In the genomic region with DNA sequence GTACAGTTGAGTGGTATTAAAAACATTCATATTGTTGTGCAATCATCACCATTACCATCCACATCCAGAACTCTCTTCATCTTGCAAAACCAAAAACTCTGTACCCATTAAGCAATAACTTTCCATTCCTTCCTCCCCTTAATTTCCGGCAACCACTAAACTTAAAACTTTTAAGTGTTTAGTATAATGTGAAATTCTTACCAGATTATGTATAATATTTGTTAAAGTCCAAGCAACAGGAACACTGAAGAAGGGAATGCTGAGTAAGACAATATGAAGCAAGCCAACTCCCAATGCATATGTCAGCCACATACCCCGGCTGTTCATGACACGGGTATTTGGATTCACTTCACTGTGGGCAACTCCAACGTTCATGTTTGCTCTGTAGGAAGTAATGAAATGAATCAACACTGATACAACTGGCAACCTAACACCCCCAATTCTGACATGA, we compare ENCODE assay signal across 3 cellular contexts.
TF ChIP-seq lines count a peak whose summit lies in the region.

No MANE protein-coding gene starts in this region.

TF ChIP-seq in SK-N-SH, 30 proteins besides CTCF, POLR2A, EP300 and RAD21:
- TF ChIP-seq TCF12 (IDR thresholded peaks at IDR 0.05) (no peak), MEF2A (IDR thresholded peaks at IDR 0.05; ENCODE audit: borderline replicate concordance, low read depth) (no peak), EZH2phosphoT487 (IDR thresholded peaks at IDR 0.05; ENCODE audit: borderline replicate concordance, low read depth) (no peak), FOSL2 (IDR thresholded peaks at IDR 0.05; ENCODE audit: borderline replicate concordance, low read depth) (no peak), FOXM1 (IDR thresholded peaks at IDR 0.05; ENCODE audit: low read depth) (no peak), FOXJ3 (CRISPR knock-in tag; IDR thresholded peaks at IDR 0.05) (no peak), POLR2AphosphoS5 (IDR thresholded peaks at IDR 0.05; ENCODE audit: low read depth, low read length) (no peak), SMC3 (IDR thresholded peaks at IDR 0.05; ENCODE audit: low read depth, low read length) (no peak), TEAD4 (IDR thresholded peaks at IDR 0.05; ENCODE audit: borderline replicate concordance, insufficient read depth) (no peak)
- TF ChIP-seq, protein P1, sequence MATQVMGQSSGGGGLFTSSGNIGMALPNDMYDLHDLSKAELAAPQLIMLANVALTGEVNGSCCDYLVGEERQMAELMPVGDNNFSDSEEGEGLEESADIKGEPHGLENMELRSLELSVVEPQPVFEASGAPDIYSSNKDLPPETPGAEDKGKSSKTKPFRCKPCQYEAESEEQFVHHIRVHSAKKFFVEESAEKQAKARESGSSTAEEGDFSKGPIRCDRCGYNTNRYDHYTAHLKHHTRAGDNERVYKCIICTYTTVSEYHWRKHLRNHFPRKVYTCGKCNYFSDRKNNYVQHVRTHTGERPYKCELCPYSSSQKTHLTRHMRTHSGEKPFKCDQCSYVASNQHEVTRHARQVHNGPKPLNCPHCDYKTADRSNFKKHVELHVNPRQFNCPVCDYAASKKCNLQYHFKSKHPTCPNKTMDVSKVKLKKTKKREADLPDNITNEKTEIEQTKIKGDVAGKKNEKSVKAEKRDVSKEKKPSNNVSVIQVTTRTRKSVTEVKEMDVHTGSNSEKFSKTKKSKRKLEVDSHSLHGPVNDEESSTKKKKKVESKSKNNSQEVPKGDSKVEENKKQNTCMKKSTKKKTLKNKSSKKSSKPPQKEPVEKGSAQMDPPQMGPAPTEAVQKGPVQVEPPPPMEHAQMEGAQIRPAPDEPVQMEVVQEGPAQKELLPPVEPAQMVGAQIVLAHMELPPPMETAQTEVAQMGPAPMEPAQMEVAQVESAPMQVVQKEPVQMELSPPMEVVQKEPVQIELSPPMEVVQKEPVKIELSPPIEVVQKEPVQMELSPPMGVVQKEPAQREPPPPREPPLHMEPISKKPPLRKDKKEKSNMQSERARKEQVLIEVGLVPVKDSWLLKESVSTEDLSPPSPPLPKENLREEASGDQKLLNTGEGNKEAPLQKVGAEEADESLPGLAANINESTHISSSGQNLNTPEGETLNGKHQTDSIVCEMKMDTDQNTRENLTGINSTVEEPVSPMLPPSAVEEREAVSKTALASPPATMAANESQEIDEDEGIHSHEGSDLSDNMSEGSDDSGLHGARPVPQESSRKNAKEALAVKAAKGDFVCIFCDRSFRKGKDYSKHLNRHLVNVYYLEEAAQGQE (IDR thresholded peaks at IDR 0.05; ENCODE audit: low read depth, low read length), result no peak
- TF ChIP-seq, protein P2, sequence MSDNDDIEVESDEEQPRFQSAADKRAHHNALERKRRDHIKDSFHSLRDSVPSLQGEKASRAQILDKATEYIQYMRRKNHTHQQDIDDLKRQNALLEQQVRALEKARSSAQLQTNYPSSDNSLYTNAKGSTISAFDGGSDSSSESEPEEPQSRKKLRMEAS (IDR thresholded peaks at IDR 0.05; ENCODE audit: low read depth), result no peak
- TF ChIP-seq, protein P3, sequence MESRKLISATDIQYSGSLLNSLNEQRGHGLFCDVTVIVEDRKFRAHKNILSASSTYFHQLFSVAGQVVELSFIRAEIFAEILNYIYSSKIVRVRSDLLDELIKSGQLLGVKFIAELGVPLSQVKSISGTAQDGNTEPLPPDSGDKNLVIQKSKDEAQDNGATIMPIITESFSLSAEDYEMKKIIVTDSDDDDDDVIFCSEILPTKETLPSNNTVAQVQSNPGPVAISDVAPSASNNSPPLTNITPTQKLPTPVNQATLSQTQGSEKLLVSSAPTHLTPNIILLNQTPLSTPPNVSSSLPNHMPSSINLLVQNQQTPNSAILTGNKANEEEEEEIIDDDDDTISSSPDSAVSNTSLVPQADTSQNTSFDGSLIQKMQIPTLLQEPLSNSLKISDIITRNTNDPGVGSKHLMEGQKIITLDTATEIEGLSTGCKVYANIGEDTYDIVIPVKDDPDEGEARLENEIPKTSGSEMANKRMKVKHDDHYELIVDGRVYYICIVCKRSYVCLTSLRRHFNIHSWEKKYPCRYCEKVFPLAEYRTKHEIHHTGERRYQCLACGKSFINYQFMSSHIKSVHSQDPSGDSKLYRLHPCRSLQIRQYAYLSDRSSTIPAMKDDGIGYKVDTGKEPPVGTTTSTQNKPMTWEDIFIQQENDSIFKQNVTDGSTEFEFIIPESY (IDR thresholded peaks at IDR 0.05; ENCODE audit: borderline replicate concordance, low read depth), result no peak
TF ChIP-seq in SK-N-SH: peak in this region for 0.

TF ChIP-seq in SK-N-SH treated with all-trans-retinoic acid at 6 μM for 48 hours, 23 proteins besides CTCF, POLR2A, EP300 and RAD21:
- TF ChIP-seq ZFP30 (CRISPR knock-in tag; IDR thresholded peaks at IDR 0.05) (no peak), TCF4 (CRISPR knock-in tag; IDR thresholded peaks at IDR 0.05; ENCODE audit: borderline replicate concordance) (no peak), SNAI2 (CRISPR knock-in tag; IDR thresholded peaks at IDR 0.05) (no peak), GLIS3 (CRISPR knock-in tag; IDR thresholded peaks at IDR 0.05) (no peak), ZNF70 (CRISPR knock-in tag; IDR thresholded peaks at IDR 0.05) (no peak), RARB (CRISPR knock-in tag; IDR thresholded peaks at IDR 0.05) (no peak), TOX (CRISPR knock-in tag; IDR thresholded peaks at IDR 0.05; ENCODE audit: borderline replicate concordance) (no peak), ISL1 (CRISPR knock-in tag; IDR thresholded peaks at IDR 0.05) (no peak), PPARA (CRISPR knock-in tag; IDR thresholded peaks at IDR 0.05; ENCODE audit: borderline replicate concordance) (no peak), ZC3H10 (CRISPR knock-in tag; IDR thresholded peaks at IDR 0.05) (no peak), ESRRG (CRISPR knock-in tag; IDR thresholded peaks at IDR 0.05) (no peak)
- TF ChIP-seq, protein P4, sequence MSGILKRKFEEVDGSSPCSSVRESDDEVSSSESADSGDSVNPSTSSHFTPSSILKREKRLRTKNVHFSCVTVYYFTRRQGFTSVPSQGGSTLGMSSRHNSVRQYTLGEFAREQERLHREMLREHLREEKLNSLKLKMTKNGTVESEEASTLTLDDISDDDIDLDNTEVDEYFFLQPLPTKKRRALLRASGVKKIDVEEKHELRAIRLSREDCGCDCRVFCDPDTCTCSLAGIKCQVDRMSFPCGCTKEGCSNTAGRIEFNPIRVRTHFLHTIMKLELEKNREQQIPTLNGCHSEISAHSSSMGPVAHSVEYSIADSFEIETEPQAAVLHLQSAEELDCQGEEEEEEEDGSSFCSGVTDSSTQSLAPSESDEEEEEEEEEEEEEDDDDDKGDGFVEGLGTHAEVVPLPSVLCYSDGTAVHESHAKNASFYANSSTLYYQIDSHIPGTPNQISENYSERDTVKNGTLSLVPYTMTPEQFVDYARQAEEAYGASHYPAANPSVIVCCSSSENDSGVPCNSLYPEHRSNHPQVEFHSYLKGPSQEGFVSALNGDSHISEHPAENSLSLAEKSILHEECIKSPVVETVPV (CRISPR knock-in tag; IDR thresholded peaks at IDR 0.05), result no peak

TF ChIP-seq in endothelial cell of umbilical vein, 7 proteins besides CTCF, POLR2A, EP300 and RAD21:
- no peak for TF ChIP-seq GATA2 (IDR thresholded peaks at IDR 0.05; ENCODE audit: insufficient read depth, insufficient read length, low read depth, low read length)
- no peak for TF ChIP-seq EZH2 (IDR thresholded peaks at IDR 0.05; ENCODE audit: borderline replicate concordance, low read depth, low read length, severe bottlenecking)
- no peak for TF ChIP-seq MYC (IDR thresholded peaks at IDR 0.05; ENCODE audit: low read depth, low read length)
- no peak for TF ChIP-seq POLR2AphosphoS5 (IDR thresholded peaks at IDR 0.05; ENCODE audit: insufficient read depth, low read depth, low read length)
- TF ChIP-seq, protein P2 (IDR thresholded peaks at IDR 0.05; ENCODE audit: insufficient read depth, insufficient read length), result no peak
- TF ChIP-seq FOS (IDR thresholded peaks at IDR 0.05; ENCODE audit: borderline replicate concordance, insufficient read depth, low read length), result no peak
- TF ChIP-seq JUN (IDR thresholded peaks at IDR 0.05; ENCODE audit: borderline replicate concordance, insufficient read depth, insufficient read length, low read depth), result no peak
